In the genomic region with DNA sequence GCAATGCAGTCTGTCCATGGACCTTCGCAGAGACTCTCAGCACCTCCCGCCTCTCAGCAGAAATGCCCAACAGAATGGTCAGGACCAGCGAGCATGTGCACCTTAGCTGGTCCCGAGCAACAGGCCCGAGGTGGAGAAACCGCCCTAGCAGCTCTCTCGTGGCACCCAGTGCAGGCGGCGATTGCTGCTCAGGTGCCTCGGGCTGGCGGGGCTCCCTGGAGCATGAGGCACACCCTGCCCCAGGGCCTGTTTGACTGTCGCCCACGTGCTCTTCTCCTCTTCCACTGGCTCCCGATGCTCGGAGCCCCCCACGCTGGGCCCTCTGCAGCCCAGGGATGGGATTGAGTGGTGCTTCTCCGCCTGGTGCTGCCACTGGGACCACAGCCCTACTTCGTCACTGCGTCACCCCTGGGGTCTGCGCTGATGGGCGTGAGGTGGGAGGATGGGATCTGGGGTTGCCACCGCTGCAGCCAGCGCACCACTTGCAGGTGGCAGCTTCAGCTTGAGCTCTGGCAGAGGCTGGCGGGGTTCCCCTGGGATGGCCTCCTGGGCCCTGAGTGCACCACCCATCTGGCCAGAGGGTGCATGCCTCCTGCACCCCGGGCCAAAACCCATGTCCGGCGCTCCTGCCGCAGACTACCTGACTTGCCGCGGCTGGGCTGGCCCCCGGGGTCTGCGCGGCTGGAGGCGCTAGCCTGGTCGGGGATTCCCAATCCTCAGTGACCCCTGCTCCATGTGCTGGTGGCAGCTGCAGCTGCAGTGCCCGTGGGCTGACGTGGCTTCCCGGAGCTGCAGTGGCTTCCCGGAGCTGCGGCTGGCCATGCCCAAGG, we compare ENCODE assay signal across 17 cellular contexts.
DNase-seq lines count a peak whose midpoint lies in the region; ATAC-seq and TF ChIP-seq lines count a peak whose summit lies in the region.
"Had no signal": no experiment of that assay in that cellular context is flagged by ENCODE, and none has a peak within 500 bp of the region (broad histone marks: within the 10 kb centered on the region; RNA-seq: fewer than 3 reads in every experiment).

No MANE protein-coding gene starts in this region.

- no peak overlapping the region for H3K9ac ChIP-seq in SK-N-SH
- H3K9ac ChIP-seq: BLaER1, GM23248 had no signal

- no peaks in the 10 kb centered on the region for H3K36me3 ChIP-seq in SK-N-SH (replicated peaks in 1 of 2; ENCODE audit: control insufficient read depth in 1 of 2, insufficient read depth in 2 of 2, low read length in 1 of 2)
- H3K36me3 ChIP-seq in lower lobe of right lung, result no peaks in the 10 kb centered on the region
- H3K36me3 ChIP-seq in suprapubic skin, result no peaks in the 10 kb centered on the region
- H3K36me3 ChIP-seq: BLaER1 had no signal

- peak; percentile 4 for DNase-seq in SK-N-SH
- DNase-seq in coronary artery (ENCODE audit: low spot score), result peak; percentile 73
- peak; percentile 45 for DNase-seq in lower lobe of right lung
- DNase-seq in suprapubic skin (ENCODE audit: low spot score in 2 of 2), result peak; percentile 59 to 78
- DNase-seq in hippocampal formation (lab: John Stamatoyannopoulos, UW), result no peak
- DNase-seq in activated CD4-positive, CD25-positive, alpha-beta regulatory T cell treated with anti-CD3 and anti-CD28 coated beads, Interleukin-2, amount 50 U/mL, for 72 hours, result no peak
- DNase-seq: activated CD4-positive, alpha-beta T cell treated with anti-CD3 and anti-CD28 coated beads, Interleukin-2, amount 10 ng/mL, durations not matched to agents 24 days and 14 days; activated T-cell treated with anti-CD3 and anti-CD28 coated beads for 4 hours; GM23248; left cardiac atrium; NCI-H1694 treated with DMSO at 0.1 percent for 48 hours; RPMI8226; stimulated activated CD4-positive, alpha-beta T cell treated with anti-CD3 and anti-CD28 coated beads, Interleukin-2, amount 100 ng/mL, for 48 hours had no signal

- H3K27ac ChIP-seq in SK-N-SH (ENCODE audit: low read depth in 2 of 2, low read length in 1 of 2) (no peak overlapping the region), coronary artery (no peak overlapping the region), lower lobe of right lung (no peak overlapping the region), suprapubic skin (no peak overlapping the region)
- H3K27ac ChIP-seq: 22Rv1, BLaER1, GM23248 had no signal

- WGBS in SK-N-SH (ENCODE audit: low lambda C conversion rate), result 73% methylated on average over 36 of the region's 40 CpGs
- WGBS in suprapubic skin, result 94% methylated on average over 24 of the region's 40 CpGs

- TF ChIP-seq CTCF in SK-N-SH (IDR thresholded peaks at IDR 0.05) (no peak), coronary artery (IDR thresholded peaks at IDR 0.05) (no peak), lower lobe of right lung (IDR thresholded peaks at IDR 0.05) (no peak), suprapubic skin (IDR thresholded peaks at IDR 0.05) (no peak)

- H3K27me3 ChIP-seq in SK-N-SH (ENCODE audit: insufficient read depth) (no peaks in the 10 kb centered on the region), lower lobe of right lung (ENCODE audit: low read depth) (no peaks in the 10 kb centered on the region), suprapubic skin (no peaks in the 10 kb centered on the region)
- H3K27me3 ChIP-seq: BLaER1 had no signal

- TF ChIP-seq EP300 in SK-N-SH (IDR thresholded peaks at IDR 0.05; ENCODE audit: borderline replicate concordance in 1 of 2, low read depth in 1 of 2, low read length in 1 of 2), result no peak
- no peak for TF ChIP-seq EP300 in suprapubic skin (IDR thresholded peaks at IDR 0.05)

- no peaks in the 10 kb centered on the region for H4K20me1 ChIP-seq in SK-N-SH (ENCODE audit: insufficient read depth)
- H4K20me1 ChIP-seq: BLaER1 had no signal

- CTCF ChIA-PET in SK-N-SH (lab: Yijun Ruan, JAX), result no interaction called here

- no peaks in the 10 kb centered on the region for H3F3A ChIP-seq in SK-N-SH (replicated peaks; ENCODE audit: insufficient read depth)

- no peaks in the 10 kb centered on the region for H3K9me2 ChIP-seq in SK-N-SH

- H2AFZ ChIP-seq in SK-N-SH (ENCODE audit: low read depth), result no peak overlapping the region
- H2AFZ ChIP-seq: GM23248 had no signal

- POLR2A ChIA-PET in SK-N-SH (lab: Yijun Ruan, JAX), result no interaction called here

- no peak overlapping the region for H3K4me3 ChIP-seq in SK-N-SH (ENCODE audit: low read depth in 2 of 2, low read length in 1 of 2)
- no peak overlapping the region for H3K4me3 ChIP-seq in coronary artery
- no peak overlapping the region for H3K4me3 ChIP-seq in lower lobe of right lung
- H3K4me3 ChIP-seq in suprapubic skin, result no peak overlapping the region
- H3K4me3 ChIP-seq: BLaER1, GM23248 had no signal

- intact Hi-C loops in lower lobe of right lung (cut with DNase I), result no loop called here

- H3K4me2 ChIP-seq in SK-N-SH, result no peak overlapping the region
- H3K4me2 ChIP-seq: BLaER1 had no signal

- ATAC-seq in SK-N-SH treated with all-trans-retinoic acid at 6 μM for 48 hours (no peak), lower lobe of right lung (peak; percentile 28 to 70), HG03457 (IDR thresholded peaks at IDR 0.05; ENCODE audit: unreplicated experiment) (no peak)

- H3K9me3 ChIP-seq in SK-N-SH (no peaks in the 10 kb centered on the region), lower lobe of right lung (peaks cover 100% of the 10 kb centered on the region), suprapubic skin (peaks cover 88% of the 10 kb centered on the region)

- TF ChIP-seq RAD21 in SK-N-SH (IDR thresholded peaks at IDR 0.05; ENCODE audit: low read length), result no peak

- no peaks in the 10 kb centered on the region for H3K79me2 ChIP-seq in SK-N-SH (ENCODE audit: insufficient read depth)

- TF ChIP-seq POLR2A in suprapubic skin (IDR thresholded peaks at IDR 0.05), result no peak

- no peaks in the 10 kb centered on the region for H3K4me1 ChIP-seq in SK-N-SH (ENCODE audit: control insufficient read depth in 1 of 2, insufficient read depth in 2 of 2, low read depth in 1 of 2, low read length in 1 of 2)
- no peaks in the 10 kb centered on the region for H3K4me1 ChIP-seq in lower lobe of right lung
- no peaks in the 10 kb centered on the region for H3K4me1 ChIP-seq in suprapubic skin
- H3K4me1 ChIP-seq: BLaER1 had no signal

TF ChIP-seq in SK-N-SH, 30 proteins besides CTCF, POLR2A, EP300 and RAD21 (continues in another document):
- TF ChIP-seq NRF1 (IDR thresholded peaks at IDR 0.05; ENCODE audit: low read depth, low read length) (no peak), RCOR1 (IDR thresholded peaks at IDR 0.05; ENCODE audit: low read length) (no peak), TCF12 (IDR thresholded peaks at IDR 0.05) (no peak), EZH2phosphoT487 (IDR thresholded peaks at IDR 0.05; ENCODE audit: borderline replicate concordance, low read depth) (no peak), YY1 (IDR thresholded peaks at IDR 0.05; ENCODE audit: low read depth) (no peak), RFX5 (IDR thresholded peaks at IDR 0.05; ENCODE audit: low read length) (no peak), RXRA (IDR thresholded peaks at IDR 0.05; ENCODE audit: borderline replicate concordance, low read depth) (no peak), MEF2A (IDR thresholded peaks at IDR 0.05; ENCODE audit: borderline replicate concordance, low read depth) (no peak), TAF1 (IDR thresholded peaks at IDR 0.05; ENCODE audit: borderline replicate concordance, low read depth, low read length) (no peak), FOXM1 (IDR thresholded peaks at IDR 0.05; ENCODE audit: low read depth) (no peak), ELF1 (IDR thresholded peaks at IDR 0.05) (no peak), POLR2AphosphoS5 (IDR thresholded peaks at IDR 0.05; ENCODE audit: low read depth, low read length) (no peak), FOXJ3 (CRISPR knock-in tag; IDR thresholded peaks at IDR 0.05) (no peak), GABPA (IDR thresholded peaks at IDR 0.05; ENCODE audit: low read depth) (no peak)
- TF ChIP-seq, protein P1, sequence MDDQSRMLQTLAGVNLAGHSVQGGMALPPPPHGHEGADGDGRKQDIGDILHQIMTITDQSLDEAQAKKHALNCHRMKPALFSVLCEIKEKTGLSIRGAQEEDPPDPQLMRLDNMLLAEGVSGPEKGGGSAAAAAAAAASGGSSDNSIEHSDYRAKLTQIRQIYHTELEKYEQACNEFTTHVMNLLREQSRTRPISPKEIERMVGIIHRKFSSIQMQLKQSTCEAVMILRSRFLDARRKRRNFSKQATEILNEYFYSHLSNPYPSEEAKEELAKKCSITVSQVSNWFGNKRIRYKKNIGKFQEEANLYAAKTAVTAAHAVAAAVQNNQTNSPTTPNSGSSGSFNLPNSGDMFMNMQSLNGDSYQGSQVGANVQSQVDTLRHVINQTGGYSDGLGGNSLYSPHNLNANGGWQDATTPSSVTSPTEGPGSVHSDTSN (IDR thresholded peaks at IDR 0.05), result no peak

TF ChIP-seq in SK-N-SH treated with all-trans-retinoic acid at 6 μM for 48 hours, 23 proteins besides CTCF, POLR2A, EP300 and RAD21 (continues in another document):
- TF ChIP-seq ESRRG (CRISPR knock-in tag; IDR thresholded peaks at IDR 0.05), result no peak
- no peak for TF ChIP-seq TCF4 (CRISPR knock-in tag; IDR thresholded peaks at IDR 0.05; ENCODE audit: borderline replicate concordance)
- TF ChIP-seq BACH2 (CRISPR knock-in tag; IDR thresholded peaks at IDR 0.05; ENCODE audit: borderline replicate concordance), result no peak
- TF ChIP-seq OSR1 (CRISPR knock-in tag; IDR thresholded peaks at IDR 0.05), result no peak
- TF ChIP-seq CSRNP3 (CRISPR knock-in tag; IDR thresholded peaks at IDR 0.05), result no peak
- TF ChIP-seq ZNF565 (CRISPR knock-in tag; conservative IDR thresholded peaks at IDR 0.05; ENCODE audit: low read depth), result no peak
- TF ChIP-seq PPARA (CRISPR knock-in tag; IDR thresholded peaks at IDR 0.05; ENCODE audit: borderline replicate concordance), result no peak
- TF ChIP-seq TOX (CRISPR knock-in tag; IDR thresholded peaks at IDR 0.05; ENCODE audit: borderline replicate concordance), result no peak
- TF ChIP-seq CSDC2 (CRISPR knock-in tag; IDR thresholded peaks at IDR 0.05), result no peak
- no peak for TF ChIP-seq RARB (CRISPR knock-in tag; IDR thresholded peaks at IDR 0.05)
- no peak for TF ChIP-seq GLIS3 (CRISPR knock-in tag; IDR thresholded peaks at IDR 0.05)
- no peak for TF ChIP-seq ZFP3 (CRISPR knock-in tag; IDR thresholded peaks at IDR 0.05)

Comparison
In these comparisons a context has a peak if more than half of its experiments do, and no peak if none do; other contexts are left out.
1. DNase-seq: peak in SK-N-SH (single experiment), coronary artery (single experiment), lower lobe of right lung (single experiment) and suprapubic skin (2 of 2); none in hippocampal formation (0 of 2) and activated CD4-positive, CD25-positive, alpha-beta regulatory T cell treated with anti-CD3 and anti-CD28 coated beads, Interleukin-2, amount 50 U/mL, for 72 hours (single experiment).
2. ATAC-seq: peak in lower lobe of right lung (2 of 2); none in SK-N-SH treated with all-trans-retinoic acid at 6 μM for 48 hours (single experiment) and HG03457 (single experiment).